Comparison of ENCODE assay signal across 8 cellular contexts in genomic region chr2:188292446-188293239, GRCh38. TPM values are rescaled to one million over a fixed set of nuclear protein-coding genes. Genes with fewer than 3 reads are reported as not detected.
DNase-seq lines count a peak whose midpoint lies in the region; ATAC-seq lines count a peak whose summit lies in the region.

No MANE protein-coding gene starts in this region.

- peak; percentile 89 for DNase-seq in DMS53 treated with DMSO at 0.1 percent for 48 hours (lab: John Stamatoyannopoulos, UW; ENCODE audit: unreplicated experiment)
- peak; percentile 87 for DNase-seq in NCI-H146 (lab: John Stamatoyannopoulos, UW)
- peak; percentile 78 for DNase-seq in left ventricle myocardium superior
- peak; percentile 31 for DNase-seq in putamen (ENCODE audit: low spot score)
- DNase-seq in Kasumi-1 (lab: John Stamatoyannopoulos, UW), result no peak
- no peak for DNase-seq in activated CD4-positive, alpha-beta T cell treated with anti-CD3 and anti-CD28 coated beads for 1 hour

- intact Hi-C loops in left ventricle myocardium superior (cut with micrococcal nuclease), result no loop called here

- peak overlapping the region; percentile 66 for H3K27ac ChIP-seq in angular gyrus (ENCODE audit: low read depth, low read length)

- ATAC-seq in left ventricle myocardium superior (peak; percentile 88), HG03469 (IDR thresholded peaks at IDR 0.05; ENCODE audit: unreplicated experiment) (no peak)

RNA-seq across cellular contexts. Expression of gene GULP1, which starts 1.0 kb away (rescaled TPM):
- total RNA-seq in left ventricle myocardium superior, result 4.6 TPM

Comparison
In these comparisons a context has a peak if more than half of its experiments do, and no peak if none do; other contexts are left out.
1. DNase-seq: peak in DMS53 treated with DMSO at 0.1 percent for 48 hours (single experiment), NCI-H146 (single experiment), left ventricle myocardium superior (single experiment) and putamen (single experiment); none in Kasumi-1 (0 of 2) and activated CD4-positive, alpha-beta T cell treated with anti-CD3 and anti-CD28 coated beads for 1 hour (single experiment).